Comparison of ENCODE assay signal across 20 cellular contexts in genomic region chr3:156847746-156848339, GRCh38. TPM values are rescaled to one million over a fixed set of nuclear protein-coding genes. Genes with fewer than 3 reads are reported as not detected.
"Had no signal": no experiment of that assay in that cellular context is flagged by ENCODE, and none has a peak within 500 bp of the region (broad histone marks: within the 10 kb centered on the region; RNA-seq: fewer than 3 reads in every experiment).

No MANE protein-coding gene starts in this region.

- H3K27ac ChIP-seq: body of pancreas, dorsolateral prefrontal cortex, heart right ventricle, left ventricle myocardium inferior, skin epidermis, vagina, WERI-Rb-1 had no signal

- H3K9me3 Mint-ChIP-seq: activated naive CD8-positive, alpha-beta T cell treated with anti-CD3 and anti-CD28 coated beads for 36 hours; activated T-helper 17 cell treated with anti-CD3 and anti-CD28 coated beads, Interleukin-2, amount 50 U/mL, for 72 hours; immature natural killer cell; nephron had no signal

- H3K4me3 Mint-ChIP-seq: activated naive CD8-positive, alpha-beta T cell treated with anti-CD3 and anti-CD28 coated beads for 36 hours; activated T-helper 17 cell treated with anti-CD3 and anti-CD28 coated beads, Interleukin-2, amount 50 U/mL, for 72 hours; immature natural killer cell; nephron had no signal

- H3K4me3 ChIP-seq: body of pancreas, dorsolateral prefrontal cortex, heart right ventricle, left ventricle myocardium inferior, skin epidermis, vagina had no signal

- H3K27me3 Mint-ChIP-seq: activated naive CD8-positive, alpha-beta T cell treated with anti-CD3 and anti-CD28 coated beads for 36 hours had no signal

- ATAC-seq: activated T-helper 17 cell treated with anti-CD3 and anti-CD28 coated beads, Interleukin-2, amount 50 U/mL, for 72 hours; body of pancreas; heart right ventricle; stimulated activated naive CD8-positive, alpha-beta T cell treated with anti-CD3 and anti-CD28 coated beads, Interleukin-15, Interleukin-2, amounts not matched to agents 100 U/mL and 50 U/mL, for 24 hours had no signal

- H3K4me1 Mint-ChIP-seq: activated T-helper 17 cell treated with anti-CD3 and anti-CD28 coated beads, Interleukin-2, amount 50 U/mL, for 72 hours; immature natural killer cell had no signal

- H3K36me3 Mint-ChIP-seq: immature natural killer cell had no signal

- H3K27me3 ChIP-seq: body of pancreas, dorsolateral prefrontal cortex, heart right ventricle, vagina had no signal

- H3K27ac Mint-ChIP-seq: activated naive CD8-positive, alpha-beta T cell treated with anti-CD3 and anti-CD28 coated beads for 36 hours; activated T-helper 17 cell treated with anti-CD3 and anti-CD28 coated beads, Interleukin-2, amount 50 U/mL, for 72 hours; immature natural killer cell; nephron had no signal

- H3K36me3 ChIP-seq: heart right ventricle, left ventricle myocardium inferior, vagina, WERI-Rb-1 had no signal

- H3K9me3 ChIP-seq: body of pancreas, heart right ventricle, left ventricle myocardium inferior, vagina had no signal

- H3K4me1 ChIP-seq: body of pancreas, vagina had no signal

- DNase-seq: activated CD4-positive, alpha-beta T cell treated with anti-CD3 and anti-CD28 coated beads for 1 hour; activated CD4-positive, alpha-beta T cell treated with anti-CD3 and anti-CD28 coated beads, Interleukin-2, amount 50 U/mL, for 48 hours; activated naive CD4-positive, alpha-beta T cell; activated naive CD8-positive, alpha-beta T cell treated with anti-CD3 and anti-CD28 coated beads for 36 hours; body of pancreas; dorsolateral prefrontal cortex; heart right ventricle; immature natural killer cell; kidney glomerular epithelial cell; left ventricle myocardium inferior; mammary epithelial cell; midbrain; nucleus accumbens; stimulated activated naive CD8-positive, alpha-beta T cell treated with anti-CD3 and anti-CD28 coated beads, Interleukin-15, Interleukin-2, amounts not matched to agents 100 U/mL and 50 U/mL, for 24 hours; trophoblast cell; WERI-Rb-1 had no signal

RNA-seq across cellular contexts. Expression of gene LEKR1, which starts 21.7 kb away (rescaled TPM):
- total RNA-seq: vagina had no signal
